Comparison of ENCODE assay signal across 1 cellular context in genomic region chr22:20942203-20942902, GRCh38. TPM values are rescaled to one million over a fixed set of nuclear protein-coding genes. Genes with fewer than 3 reads are reported as not detected.
"Had no signal": no experiment of that assay in that cellular context is flagged by ENCODE, and none has a peak within 500 bp of the region (broad histone marks: within the 10 kb centered on the region; RNA-seq: fewer than 3 reads in every experiment).

No MANE protein-coding gene starts in this region.

RNA-seq across cellular contexts. Expression of gene AIFM3, which starts 24.7 kb away (rescaled TPM):
- total RNA-seq: vagina had no signal
